Comparison of ENCODE assay signal across 12 cellular contexts in the genomic region with DNA sequence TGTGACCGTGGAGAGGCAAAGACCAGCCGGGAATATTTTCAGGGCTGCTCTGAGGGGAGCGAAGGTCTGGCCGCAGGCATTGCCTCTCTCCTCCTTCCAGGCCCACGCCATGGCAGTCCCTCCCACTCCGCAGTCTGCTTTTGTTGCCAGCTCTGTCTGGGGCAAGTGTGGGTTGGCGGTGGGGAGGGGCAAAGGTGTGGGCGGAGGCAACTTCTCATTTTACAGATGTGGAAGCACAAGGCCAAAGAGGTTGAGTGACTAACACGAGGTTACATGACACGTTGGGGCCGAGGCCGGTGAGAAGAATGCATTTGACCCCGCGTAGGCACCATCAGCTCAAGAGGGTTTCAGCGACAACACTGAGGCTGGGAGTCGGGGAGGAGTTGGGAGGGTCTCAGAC. TPM values are rescaled to one million over a fixed set of nuclear protein-coding genes. Genes with fewer than 3 reads are reported as not detected.
DNase-seq lines count a peak whose midpoint lies in the region; ATAC-seq and TF ChIP-seq lines count a peak whose summit lies in the region.
"Had no signal": no experiment of that assay in that cellular context is flagged by ENCODE, and none has a peak within 500 bp of the region (broad histone marks: within the 10 kb centered on the region; RNA-seq: fewer than 3 reads in every experiment).

No MANE protein-coding gene starts in this region.

- H3K9ac ChIP-seq in SK-N-SH: no peak overlapping the region

- ATAC-seq in activated CD8-positive, alpha-beta T cell treated with anti-CD3 and anti-CD28 coated beads for 36 hours: no peak
- no peak for ATAC-seq in activated CD8-positive, alpha-beta T cell treated with anti-CD3 and anti-CD28 coated beads, Interleukin-2, amount 10 ng/mL, durations not matched to agents 7 days and 5 days
- ATAC-seq in stimulated activated effector memory CD8-positive, alpha-beta T cell treated with anti-CD3 and anti-CD28 coated beads, Interleukin-12 subunit alpha, Interleukin-12 subunit beta, amount 100 ng/mL, for 72 hours: peak; percentile 46
- ATAC-seq in GM19023 (IDR thresholded peaks at IDR 0.05; ENCODE audit: unreplicated experiment) (no peak), HG03571 (IDR thresholded peaks at IDR 0.05; ENCODE audit: unreplicated experiment) (no peak)
- ATAC-seq: heart left ventricle had no signal

- H3K9me3 Mint-ChIP-seq in activated CD8-positive, alpha-beta T cell treated with anti-CD3 and anti-CD28 coated beads for 36 hours: no peaks in the 10 kb centered on the region
- no peaks in the 10 kb centered on the region for H3K9me3 Mint-ChIP-seq in activated CD8-positive, alpha-beta T cell treated with anti-CD3 and anti-CD28 coated beads, Interleukin-2, amount 10 ng/mL, durations not matched to agents 7 days and 5 days (ENCODE audit: insufficient read depth)
- no peaks in the 10 kb centered on the region for H3K9me3 Mint-ChIP-seq in stimulated activated effector memory CD8-positive, alpha-beta T cell treated with anti-CD3 and anti-CD28 coated beads, Interleukin-12 subunit alpha, Interleukin-12 subunit beta, amount 100 ng/mL, for 72 hours

- H3K4me2 ChIP-seq in SK-N-SH: no peak overlapping the region

- POLR2A ChIA-PET in activated CD8-positive, alpha-beta T cell treated with anti-CD3 and anti-CD28 coated beads for 36 hours (lab: Charles Lee): interaction anchor here (1.1 kb wide), 2 partner anchors 9 to 23 kb away, joined by 3 to 4 read pairs; no protein-coding TSS in a partner anchor
- POLR2A ChIA-PET in activated CD8-positive, alpha-beta T cell treated with anti-CD3 and anti-CD28 coated beads, Interleukin-2, amount 10 ng/mL, durations not matched to agents 7 days and 5 days (lab: Charles Lee): no interaction called here
- POLR2A ChIA-PET in SK-N-SH (lab: Yijun Ruan, JAX): no interaction called here

- 83% methylated on average over 10 of the region's 16 CpGs for WGBS in SK-N-SH (ENCODE audit: low lambda C conversion rate)

- H2AFZ ChIP-seq in SK-N-SH (ENCODE audit: low read depth): no peak overlapping the region

- no peak overlapping the region for H3K4me3 Mint-ChIP-seq in activated CD8-positive, alpha-beta T cell treated with anti-CD3 and anti-CD28 coated beads for 36 hours
- H3K4me3 Mint-ChIP-seq in activated CD8-positive, alpha-beta T cell treated with anti-CD3 and anti-CD28 coated beads, Interleukin-2, amount 10 ng/mL, durations not matched to agents 7 days and 5 days: no peak overlapping the region
- H3K4me3 Mint-ChIP-seq in stimulated activated effector memory CD8-positive, alpha-beta T cell treated with anti-CD3 and anti-CD28 coated beads, Interleukin-12 subunit alpha, Interleukin-12 subunit beta, amount 100 ng/mL, for 72 hours: no peak overlapping the region

- H3K27ac ChIP-seq in SK-N-SH (ENCODE audit: low read depth in 2 of 2, low read length in 1 of 2): no peak overlapping the region
- H3K27ac ChIP-seq: ascending aorta, heart left ventricle, ovary had no signal

- no peaks in the 10 kb centered on the region for H3K9me2 ChIP-seq in SK-N-SH

- TF ChIP-seq EP300 in SK-N-SH (IDR thresholded peaks at IDR 0.05; ENCODE audit: borderline replicate concordance in 1 of 2, low read depth in 1 of 2, low read length in 1 of 2): no peak

- DNase-seq in activated CD8-positive, alpha-beta T cell treated with anti-CD3 and anti-CD28 coated beads for 36 hours: peak; percentile 37
- DNase-seq in activated CD8-positive, alpha-beta T cell treated with anti-CD3 and anti-CD28 coated beads, Interleukin-2, amount 10 ng/mL, durations not matched to agents 7 days and 5 days: no peak
- DNase-seq in SK-N-SH: no peak
- peak; percentile 79 for DNase-seq in iris pigment epithelial cell (ENCODE audit: low read depth)
- DNase-seq in stimulated activated effector memory CD8-positive, alpha-beta T cell treated with anti-CD3 and anti-CD28 coated beads, Interleukin-12 subunit alpha, Interleukin-12 subunit beta, amount 100 ng/mL, for 72 hours (ENCODE audit: low spot score in 2 of 2): no peak
- no peak for DNase-seq in NCI-H774 (lab: John Stamatoyannopoulos, UW)

- H3K79me2 ChIP-seq in SK-N-SH (ENCODE audit: insufficient read depth): no peaks in the 10 kb centered on the region

- H3K4me1 ChIP-seq in SK-N-SH (ENCODE audit: control insufficient read depth in 1 of 2, insufficient read depth in 2 of 2, low read depth in 1 of 2, low read length in 1 of 2): peaks cover 0 to 7% of the 10 kb centered on the region in 2 experiments; a peak in 1 of 4 replicates
- H3K4me1 ChIP-seq: ascending aorta, HAP-1 had no signal

- peaks cover 4% of the 10 kb centered on the region for H3K27me3 Mint-ChIP-seq in activated CD8-positive, alpha-beta T cell treated with anti-CD3 and anti-CD28 coated beads for 36 hours
- peaks cover 3% of the 10 kb centered on the region for H3K27me3 Mint-ChIP-seq in activated CD8-positive, alpha-beta T cell treated with anti-CD3 and anti-CD28 coated beads, Interleukin-2, amount 10 ng/mL, durations not matched to agents 7 days and 5 days (ENCODE audit: low read depth)

- CTCF ChIA-PET in activated CD8-positive, alpha-beta T cell treated with anti-CD3 and anti-CD28 coated beads for 36 hours (lab: Charles Lee): interaction anchor here (1.0 to 3.2 kb wide), 3 partner anchors 35 to 132 kb away, joined by 3 to 13 read pairs (median 4); no protein-coding TSS in a partner anchor
- CTCF ChIA-PET in activated CD8-positive, alpha-beta T cell treated with anti-CD3 and anti-CD28 coated beads, Interleukin-2, amount 10 ng/mL, durations not matched to agents 7 days and 5 days (lab: Charles Lee): interaction anchor here (2.9 kb wide), 1 partner anchor 36 kb away, joined by 10 read pairs; no protein-coding TSS in a partner anchor
- CTCF ChIA-PET in SK-N-SH (lab: Yijun Ruan, JAX): interaction anchor here (1.2 to 1.7 kb wide), 3 partner anchors 36 to 58 kb away, joined by 6 to 11 read pairs (median 7); no protein-coding TSS in a partner anchor

- TF ChIP-seq RAD21 in SK-N-SH (IDR thresholded peaks at IDR 0.05; ENCODE audit: low read length): no peak

- H3K9me3 ChIP-seq in SK-N-SH: no peaks in the 10 kb centered on the region
- H3K9me3 ChIP-seq: ascending aorta, HAP-1, heart left ventricle, ovary had no signal

- no peaks in the 10 kb centered on the region for H3K4me1 Mint-ChIP-seq in activated CD8-positive, alpha-beta T cell treated with anti-CD3 and anti-CD28 coated beads for 36 hours (ENCODE audit: low read depth)
- peaks cover under 1% of the 10 kb centered on the region for H3K4me1 Mint-ChIP-seq in activated CD8-positive, alpha-beta T cell treated with anti-CD3 and anti-CD28 coated beads, Interleukin-2, amount 10 ng/mL, durations not matched to agents 7 days and 5 days (ENCODE audit: low read depth)
- peaks cover 15% of the 10 kb centered on the region for H3K4me1 Mint-ChIP-seq in stimulated activated effector memory CD8-positive, alpha-beta T cell treated with anti-CD3 and anti-CD28 coated beads, Interleukin-12 subunit alpha, Interleukin-12 subunit beta, amount 100 ng/mL, for 72 hours

- H3F3A ChIP-seq in SK-N-SH (replicated peaks; ENCODE audit: insufficient read depth): no peaks in the 10 kb centered on the region

- no peak overlapping the region for H3K4me3 ChIP-seq in SK-N-SH (ENCODE audit: low read depth in 2 of 2, low read length in 1 of 2)
- H3K4me3 ChIP-seq: ascending aorta, HAP-1, heart left ventricle, ovary had no signal

- H3K36me3 ChIP-seq in SK-N-SH (replicated peaks in 1 of 2; ENCODE audit: control insufficient read depth in 1 of 2, insufficient read depth in 2 of 2, low read length in 1 of 2): no peaks in the 10 kb centered on the region
- H3K36me3 ChIP-seq: ascending aorta, HAP-1, heart left ventricle, ovary had no signal

- no peak overlapping the region for H3K27ac Mint-ChIP-seq in activated CD8-positive, alpha-beta T cell treated with anti-CD3 and anti-CD28 coated beads for 36 hours
- H3K27ac Mint-ChIP-seq in activated CD8-positive, alpha-beta T cell treated with anti-CD3 and anti-CD28 coated beads, Interleukin-2, amount 10 ng/mL, durations not matched to agents 7 days and 5 days: no peak overlapping the region
- no peak overlapping the region for H3K27ac Mint-ChIP-seq in stimulated activated effector memory CD8-positive, alpha-beta T cell treated with anti-CD3 and anti-CD28 coated beads, Interleukin-12 subunit alpha, Interleukin-12 subunit beta, amount 100 ng/mL, for 72 hours

- TF ChIP-seq CTCF in activated CD8-positive, alpha-beta T cell treated with anti-CD3 and anti-CD28 coated beads for 36 hours (IDR thresholded peaks at IDR 0.05): no peak
- TF ChIP-seq CTCF in SK-N-SH (IDR thresholded peaks at IDR 0.05): no peak

- intact Hi-C loops in activated CD8-positive, alpha-beta T cell treated with anti-CD3 and anti-CD28 coated beads for 36 hours (cut with micrococcal nuclease): no loop called here

- H3K27me3 ChIP-seq in SK-N-SH (ENCODE audit: insufficient read depth): no peaks in the 10 kb centered on the region
- H3K27me3 ChIP-seq: ascending aorta, ovary had no signal

- H4K20me1 ChIP-seq in SK-N-SH (ENCODE audit: insufficient read depth): no peaks in the 10 kb centered on the region

- H3K36me3 Mint-ChIP-seq in activated CD8-positive, alpha-beta T cell treated with anti-CD3 and anti-CD28 coated beads for 36 hours (ENCODE audit: low read depth): no peaks in the 10 kb centered on the region
- no peaks in the 10 kb centered on the region for H3K36me3 Mint-ChIP-seq in activated CD8-positive, alpha-beta T cell treated with anti-CD3 and anti-CD28 coated beads, Interleukin-2, amount 10 ng/mL, durations not matched to agents 7 days and 5 days (ENCODE audit: low read depth)
- H3K36me3 Mint-ChIP-seq in stimulated activated effector memory CD8-positive, alpha-beta T cell treated with anti-CD3 and anti-CD28 coated beads, Interleukin-12 subunit alpha, Interleukin-12 subunit beta, amount 100 ng/mL, for 72 hours: peaks cover 10% of the 10 kb centered on the region

RNA-seq across cellular contexts. Expression of gene FAIM2, which starts 6.1 kb away (rescaled TPM):
- total RNA-seq in activated CD8-positive, alpha-beta T cell treated with anti-CD3 and anti-CD28 coated beads for 36 hours: under 1 TPM; 0.22 to 0.56 TPM
- under 1 TPM; 0.23 to 0.55 TPM for total RNA-seq in activated CD8-positive, alpha-beta T cell treated with anti-CD3 and anti-CD28 coated beads, Interleukin-2, amount 10 ng/mL, durations not matched to agents 7 days and 5 days
- polyA plus RNA-seq in SK-N-SH (2012; rRNA removed): 6.3 and 11.3 TPM in 2 replicates
- 4.6 and 6.9 TPM in 2 replicates for polyA plus RNA-seq in SK-N-SH (2012; cell fraction: cytosol; rRNA removed)
- polyA plus RNA-seq in SK-N-SH (2012; cell fraction: nucleus; rRNA removed): 3.7 and 4.8 TPM in 2 replicates

RNA-seq across cellular contexts. Expression of gene AQP2, which starts 40.7 kb away (rescaled TPM):
- total RNA-seq in activated CD8-positive, alpha-beta T cell treated with anti-CD3 and anti-CD28 coated beads for 36 hours: not detected
- not detected for total RNA-seq in activated CD8-positive, alpha-beta T cell treated with anti-CD3 and anti-CD28 coated beads, Interleukin-2, amount 10 ng/mL, durations not matched to agents 7 days and 5 days
- not detected in 2 replicates for polyA plus RNA-seq in SK-N-SH (2012; rRNA removed)
- not detected in 2 replicates for polyA plus RNA-seq in SK-N-SH (2012; cell fraction: cytosol; rRNA removed)
- not detected in 2 replicates for polyA plus RNA-seq in SK-N-SH (2012; cell fraction: nucleus; rRNA removed)
- total RNA-seq: ascending aorta, heart left ventricle had no signal
- polyA plus RNA-seq: heart left ventricle had no signal

RNA-seq across cellular contexts. Expression of gene AQP5, which starts 51.8 kb away (rescaled TPM):
- total RNA-seq in activated CD8-positive, alpha-beta T cell treated with anti-CD3 and anti-CD28 coated beads for 36 hours: not detected
- not detected for total RNA-seq in activated CD8-positive, alpha-beta T cell treated with anti-CD3 and anti-CD28 coated beads, Interleukin-2, amount 10 ng/mL, durations not matched to agents 7 days and 5 days
- 0.08 and 0.10 TPM in 2 replicates for polyA plus RNA-seq in SK-N-SH (2012; rRNA removed)
- polyA plus RNA-seq in SK-N-SH (2012; cell fraction: cytosol; rRNA removed): not detected in 2 replicates
- 0.06 TPM in 1 of 2 replicates, not detected in the other for polyA plus RNA-seq in SK-N-SH (2012; cell fraction: nucleus; rRNA removed)
- total RNA-seq: ascending aorta had no signal

Comparison
In these comparisons a context has a peak if more than half of its experiments do, and no peak if none do; other contexts are left out.
1. DNase-seq: peak in activated CD8-positive, alpha-beta T cell treated with anti-CD3 and anti-CD28 coated beads for 36 hours (single experiment) and iris pigment epithelial cell (single experiment); none in activated CD8-positive, alpha-beta T cell treated with anti-CD3 and anti-CD28 coated beads, Interleukin-2, amount 10 ng/mL, durations not matched to agents 7 days and 5 days (single experiment), SK-N-SH (single experiment), stimulated activated effector memory CD8-positive, alpha-beta T cell treated with anti-CD3 and anti-CD28 coated beads, Interleukin-12 subunit alpha, Interleukin-12 subunit beta, amount 100 ng/mL, for 72 hours (0 of 2) and NCI-H774 (single experiment).